Comparison of ENCODE assay signal across 25 cellular contexts in genomic region chr20:61702246-61702645, GRCh38.
DNase-seq lines count a peak whose midpoint lies in the region; ATAC-seq and TF ChIP-seq lines count a peak whose summit lies in the region.
"Had no signal": no experiment of that assay in that cellular context is flagged by ENCODE, and none has a peak within 500 bp of the region (broad histone marks: within the 10 kb centered on the region; RNA-seq: fewer than 3 reads in every experiment).

No MANE protein-coding gene starts in this region.

- H3K27me3 Mint-ChIP-seq in chondrocyte (ENCODE audit: low read depth): no peaks in the 10 kb centered on the region
- H3K27me3 Mint-ChIP-seq: CD4-positive, alpha-beta memory T cell; CD4-positive, CD25-positive, alpha-beta regulatory T cell had no signal

- H3K27me3 ChIP-seq in osteoblast (ENCODE audit: insufficient read depth, low read length): no peaks in the 10 kb centered on the region
- H3K27me3 ChIP-seq: BLaER1 had no signal

- H3K4me3 Mint-ChIP-seq in chondrocyte (ENCODE audit: unreplicated experiment): no peak overlapping the region
- H3K4me3 Mint-ChIP-seq: CD14-positive monocyte; CD4-positive, alpha-beta memory T cell; CD4-positive, CD25-positive, alpha-beta regulatory T cell; CD8-positive, alpha-beta memory T cell had no signal

- H3K27ac Mint-ChIP-seq in chondrocyte (ENCODE audit: unreplicated experiment): no peak overlapping the region
- H3K27ac Mint-ChIP-seq: CD14-positive monocyte; CD4-positive, alpha-beta memory T cell; CD4-positive, CD25-positive, alpha-beta regulatory T cell; CD8-positive, alpha-beta memory T cell had no signal

- H3K27ac ChIP-seq in VCaP: peak overlapping the region; percentile 61
- H3K27ac ChIP-seq in osteoblast (ENCODE audit: low read depth, low read length): no peak overlapping the region
- H3K27ac ChIP-seq: BLaER1 had no signal

- H3K9me3 ChIP-seq in osteoblast (ENCODE audit: low read depth, low read length): no peaks in the 10 kb centered on the region
- H3K9me3 ChIP-seq: BE2C, BLaER1 had no signal

- no peak overlapping the region for H2AFZ ChIP-seq in osteoblast (ENCODE audit: low read length)

- TF ChIP-seq CTCF in VCaP (conservative IDR thresholded peaks at IDR 0.05) (no peak), chondrocyte (IDR thresholded peaks at IDR 0.05) (no peak), osteoblast (IDR thresholded peaks at IDR 0.05; ENCODE audit: extremely low read depth, low read depth, low read length) (no peak)

- peak; percentile 27 for DNase-seq in Right ventricle myocardium superior
- DNase-seq in left ventricle myocardium superior: no peak
- peak; percentile 37 for DNase-seq in chondrocyte (ENCODE audit: low spot score)
- DNase-seq in osteoblast (ENCODE audit: insufficient read length, low spot score, missing footprints): peak; percentile 25
- DNase-seq in kidney glomerular epithelial cell (lab: John Stamatoyannopoulos, UW): no peak
- DNase-seq in NCI-H82 treated with DMSO at 0.1 percent for 48 hours (lab: John Stamatoyannopoulos, UW; ENCODE audit: unreplicated experiment): no peak
- DNase-seq: 8988T; ACHN; BE2C; C1 segment of cervical spinal cord; CD4-positive, alpha-beta memory T cell; CD4-positive, CD25-positive, alpha-beta regulatory T cell; CD8-positive, alpha-beta memory T cell; COR-L47; DMS 273 treated with DMSO at 0.1 percent for 48 hours; DMS153; DMS53; DMS79; DND-41; EL; GDM1 had no signal

- no peaks in the 10 kb centered on the region for H4K20me1 ChIP-seq in osteoblast (ENCODE audit: insufficient read depth, low read length)

- peaks cover 3% of the 10 kb centered on the region for H3K4me1 Mint-ChIP-seq in chondrocyte (ENCODE audit: low read depth)
- H3K4me1 Mint-ChIP-seq: CD14-positive monocyte; CD4-positive, alpha-beta memory T cell; CD4-positive, CD25-positive, alpha-beta regulatory T cell; CD8-positive, alpha-beta memory T cell had no signal

- no peak overlapping the region for H3K4me2 ChIP-seq in osteoblast (ENCODE audit: insufficient read depth, low read length)
- H3K4me2 ChIP-seq: BLaER1 had no signal

- intact Hi-C loops in Right ventricle myocardium superior (cut with DNase I) (no loop called here), left ventricle myocardium superior (cut with micrococcal nuclease) (no loop called here)

- no peaks in the 10 kb centered on the region for H3K9me3 Mint-ChIP-seq in chondrocyte (ENCODE audit: low read depth)
- H3K9me3 Mint-ChIP-seq: CD4-positive, alpha-beta memory T cell; CD8-positive, alpha-beta memory T cell had no signal

- H3K79me2 ChIP-seq in osteoblast (ENCODE audit: insufficient read depth, low read length): no peaks in the 10 kb centered on the region

- H3K4me3 ChIP-seq in osteoblast (ENCODE audit: insufficient read depth, low read length): no peak overlapping the region
- H3K4me3 ChIP-seq: BLaER1, GM12878 had no signal

- H3K36me3 Mint-ChIP-seq in chondrocyte (ENCODE audit: low read depth): no peaks in the 10 kb centered on the region
- H3K36me3 Mint-ChIP-seq: CD14-positive monocyte; CD4-positive, alpha-beta memory T cell; CD4-positive, CD25-positive, alpha-beta regulatory T cell; CD8-positive, alpha-beta memory T cell had no signal

- ATAC-seq in Right ventricle myocardium superior (ENCODE audit: poor library complexity) (no peak), left ventricle myocardium superior (no peak)
- ATAC-seq: GM12878 had no signal

- H3K36me3 ChIP-seq in osteoblast (ENCODE audit: insufficient read depth, low read length): no peaks in the 10 kb centered on the region
- H3K36me3 ChIP-seq: BE2C, BLaER1 had no signal

- no peaks in the 10 kb centered on the region for H3K4me1 ChIP-seq in osteoblast (ENCODE audit: insufficient read depth, low read length)
- H3K4me1 ChIP-seq: BE2C had no signal

Comparison
In these comparisons a context has a peak if more than half of its experiments do, and no peak if none do; other contexts are left out.
1. DNase-seq: peak in Right ventricle myocardium superior (single experiment), chondrocyte (single experiment) and osteoblast (single experiment); none in left ventricle myocardium superior (single experiment), kidney glomerular epithelial cell (single experiment) and NCI-H82 treated with DMSO at 0.1 percent for 48 hours (single experiment).